10 cellular contexts compared by ENCODE assay signal in the genomic region with DNA sequence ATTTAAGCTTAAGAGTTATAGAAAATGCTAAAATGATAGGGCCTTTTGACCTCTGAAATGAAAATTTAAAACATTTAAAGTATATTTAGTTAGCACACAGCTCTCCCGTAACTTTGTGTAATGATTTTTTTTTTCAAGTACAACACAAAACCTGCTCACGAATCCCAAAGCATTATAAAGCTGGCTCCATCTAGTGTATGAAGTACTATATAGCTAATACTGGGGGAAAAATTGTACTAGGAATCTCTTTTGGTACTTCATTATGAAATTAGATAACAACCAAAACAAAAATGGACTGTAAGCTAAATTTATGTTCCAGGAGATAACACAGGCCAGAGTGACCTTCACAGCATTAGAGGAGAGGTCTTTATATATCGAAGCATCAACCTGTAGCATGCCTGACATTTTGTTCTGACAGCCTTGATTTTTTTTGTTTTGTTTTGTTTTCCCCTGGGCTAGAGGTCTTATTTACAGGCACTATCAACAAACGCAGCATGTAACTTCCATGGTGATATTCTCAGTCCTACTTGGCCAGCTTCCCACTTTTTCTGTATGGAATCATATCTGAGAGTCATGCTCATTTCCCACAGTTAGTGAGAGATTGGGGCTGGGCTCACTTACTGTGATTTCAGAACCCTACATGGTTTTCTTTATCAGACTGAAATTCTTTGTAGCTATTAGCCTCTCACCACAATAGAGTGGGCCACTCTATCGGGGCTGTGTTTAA.
DNase-seq lines count a peak whose midpoint lies in the region; ATAC-seq, FAIRE-seq and TF ChIP-seq lines count a peak whose summit lies in the region.
"Had no signal": no experiment of that assay in that cellular context is flagged by ENCODE, and none has a peak within 500 bp of the region (broad histone marks: within the 10 kb centered on the region; RNA-seq: fewer than 3 reads in every experiment).

No MANE protein-coding gene starts in this region.

- no peaks in the 10 kb centered on the region for H3K36me3 Mint-ChIP-seq in activated CD4-positive, alpha-beta T cell treated with anti-CD3 and anti-CD28 coated beads, Interleukin-2, amount 10 ng/mL, durations not matched to agents 24 days and 14 days (ENCODE audit: low read depth)
- H3K36me3 Mint-ChIP-seq: activated naive CD8-positive, alpha-beta T cell had no signal

- intact Hi-C loops in pancreas (cut with DNase I) (no loop called here), posterior cingulate gyrus (cut with DNase I) (loop anchor here (1.0 to 5.0 kb wide), 2 partner anchors 63 to 164 kb away; no protein-coding TSS in a partner anchor)
- intact Hi-C loops in activated CD4-positive, alpha-beta T cell treated with anti-CD3 and anti-CD28 coated beads, Interleukin-2, amount 10 ng/mL, durations not matched to agents 24 days and 14 days (cut with micrococcal nuclease): no loop called here

- no peak overlapping the region for H3K27ac Mint-ChIP-seq in activated CD4-positive, alpha-beta T cell treated with anti-CD3 and anti-CD28 coated beads, Interleukin-2, amount 10 ng/mL, durations not matched to agents 24 days and 14 days
- H3K27ac Mint-ChIP-seq: activated naive CD8-positive, alpha-beta T cell had no signal

- 6% methylated on average over 5 of the region's 5 CpGs for WGBS in pancreas, 2 donors

- peak; percentile 19 for DNase-seq in Daoy (ENCODE audit: low read depth)
- peak; percentile 43 for DNase-seq in RPMI7951 (ENCODE audit: low read depth)
- peak; percentile 36 for DNase-seq in fibroblast of peridontal ligament (ENCODE audit: extremely low read depth)
- DNase-seq in pancreas: no peak
- no peak for DNase-seq in activated CD4-positive, alpha-beta T cell treated with anti-CD3 and anti-CD28 coated beads, Interleukin-2, amount 10 ng/mL, durations not matched to agents 24 days and 14 days
- no peak for DNase-seq in activated T-cell treated with anti-CD3 and anti-CD28 coated beads, Interleukin-2, amount 50 U/mL, for 1 hour
- no peak for DNase-seq in posterior cingulate gyrus
- no peak for DNase-seq in activated naive CD4-positive, alpha-beta T cell treated with anti-CD3 and anti-CD28 coated beads, Interleukin-2, amount 50 U/mL, for 16 hours
- DNase-seq: MG63 had no signal

- H3K27me3 Mint-ChIP-seq in activated CD4-positive, alpha-beta T cell treated with anti-CD3 and anti-CD28 coated beads, Interleukin-2, amount 10 ng/mL, durations not matched to agents 24 days and 14 days: no peaks in the 10 kb centered on the region
- H3K27me3 Mint-ChIP-seq: activated naive CD8-positive, alpha-beta T cell had no signal

- no peaks in the 10 kb centered on the region for H3K36me3 ChIP-seq in pancreas
- H3K36me3 ChIP-seq: MG63 had no signal

- peak; percentile 90 for FAIRE-seq in pancreas (lab: Jason Lieb, UNC)

- H3K4me3 ChIP-seq in pancreas: no peak overlapping the region
- H3K4me3 ChIP-seq: MG63 had no signal

- peak; percentile 63 to 90 (median 86) for ATAC-seq in pancreas

- no peaks in the 10 kb centered on the region for H3K4me1 Mint-ChIP-seq in activated CD4-positive, alpha-beta T cell treated with anti-CD3 and anti-CD28 coated beads, Interleukin-2, amount 10 ng/mL, durations not matched to agents 24 days and 14 days

- peaks cover 0 to 12% (median 0%) of the 10 kb centered on the region in 3 donors for H3K4me1 ChIP-seq in pancreas

- H3K4me3 Mint-ChIP-seq in activated CD4-positive, alpha-beta T cell treated with anti-CD3 and anti-CD28 coated beads, Interleukin-2, amount 10 ng/mL, durations not matched to agents 24 days and 14 days: no peak overlapping the region
- H3K4me3 Mint-ChIP-seq: activated naive CD8-positive, alpha-beta T cell had no signal

- H3K9me3 Mint-ChIP-seq in activated CD4-positive, alpha-beta T cell treated with anti-CD3 and anti-CD28 coated beads, Interleukin-2, amount 10 ng/mL, durations not matched to agents 24 days and 14 days: no peaks in the 10 kb centered on the region

- no peak overlapping the region for H3K27ac ChIP-seq in pancreas

- H3K27me3 ChIP-seq in pancreas: no peaks in the 10 kb centered on the region
- H3K27me3 ChIP-seq: MG63 had no signal

- no peaks in the 10 kb centered on the region for H3K9me3 ChIP-seq in pancreas
- H3K9me3 ChIP-seq: MG63 had no signal

- TF ChIP-seq CTCF in pancreas (IDR thresholded peaks at IDR 0.05): peak in 1 of 4 donors; percentile 15

Comparison
In these comparisons a context has a peak if more than half of its experiments do, and no peak if none do; other contexts are left out.
1. DNase-seq: peak in Daoy (single experiment), RPMI7951 (single experiment) and fibroblast of peridontal ligament (single experiment); none in pancreas (0 of 6), activated CD4-positive, alpha-beta T cell treated with anti-CD3 and anti-CD28 coated beads, Interleukin-2, amount 10 ng/mL, durations not matched to agents 24 days and 14 days (single experiment), activated T-cell treated with anti-CD3 and anti-CD28 coated beads, Interleukin-2, amount 50 U/mL, for 1 hour (single experiment), posterior cingulate gyrus (0 of 10) and activated naive CD4-positive, alpha-beta T cell treated with anti-CD3 and anti-CD28 coated beads, Interleukin-2, amount 50 U/mL, for 16 hours (single experiment).